ENCODE assay signal across 26 cellular contexts in genomic region chr2:15251753-15252152, GRCh38.
DNase-seq lines count a peak whose midpoint lies in the region; ATAC-seq, FAIRE-seq and TF ChIP-seq lines count a peak whose summit lies in the region.
"Had no signal": no experiment of that assay in that cellular context is flagged by ENCODE, and none has a peak within 500 bp of the region (broad histone marks: within the 10 kb centered on the region; RNA-seq: fewer than 3 reads in every experiment).

No MANE protein-coding gene starts in this region.

- H4K20me1 ChIP-seq in K562 (replicated peaks; ENCODE audit: control insufficient read depth, insufficient read depth, low read length): peaks cover 7% of the 10 kb centered on the region; the same call in 1 of the 2 replicates
- H4K20me1 ChIP-seq: BLaER1 had no signal

- WGBS in K562 (ENCODE audit: insufficient coverage, low coverage, missing lambda C conversion rate): 94% methylated on average over 3 of the region's 3 CpGs
- no CpG with 5 or more reads among the region's 3 CpGs for WGBS in trophoblast cell (ENCODE audit: extremely low coverage, insufficient coverage, insufficient read length)

- H3K9ac ChIP-seq in K562 (ENCODE audit: insufficient read depth in 1 of 2, low read depth in 2 of 2, low read length in 2 of 2) (no peak overlapping the region), trophoblast cell (ENCODE audit: low read length) (no peak overlapping the region)
- H3K9ac ChIP-seq: BLaER1 had no signal

- FAIRE-seq in K562 (lab: Jason Lieb, UNC): no peak
- FAIRE-seq: A204.1, GM12878, GM12892, GM18507 had no signal

- no peak for TF ChIP-seq RAD21 in K562 (CRISPR knock-in tag; conservative IDR thresholded peaks at IDR 0.05 in 1 of 2, IDR thresholded peaks at IDR 0.05 in 1 of 2)

- no peak overlapping the region for H3K4me3 ChIP-seq in K562
- H3K4me3 ChIP-seq in trophoblast cell (ENCODE audit: low read depth, low read length): no peak overlapping the region
- H3K4me3 ChIP-seq: BLaER1, GM12878 had no signal

- no peaks in the 10 kb centered on the region for H3K79me1 ChIP-seq in trophoblast cell (ENCODE audit: low read length)

- H3K4me3 Mint-ChIP-seq in activated T-helper 17 cell treated with anti-CD3 and anti-CD28 coated beads, Interleukin-2, amount 50 U/mL, for 72 hours: no peak overlapping the region
- H3K4me3 Mint-ChIP-seq: CD14-positive monocyte; CD4-positive, alpha-beta memory T cell; CD4-positive, CD25-positive, alpha-beta regulatory T cell; CD8-positive, alpha-beta memory T cell had no signal

- no peak overlapping the region for H2AK5ac ChIP-seq in trophoblast cell (ENCODE audit: low read length)

- H3K27me3 ChIP-seq in K562 (ENCODE audit: control insufficient read depth in 2 of 2, insufficient read depth in 2 of 2, low read length in 2 of 2): no peaks in the 10 kb centered on the region
- H3K27me3 ChIP-seq in trophoblast cell (ENCODE audit: insufficient read depth, low read length): no peaks in the 10 kb centered on the region
- H3K27me3 ChIP-seq: BE2C, BLaER1 had no signal

- H3K23ac ChIP-seq in trophoblast cell (ENCODE audit: low read length): peak overlapping the region; percentile 13

- TF ChIP-seq POLR2A in K562 (conservative IDR thresholded peaks at IDR 0.05): no peak

- intact Hi-C loops in K562 (cut with micrococcal nuclease): no loop called here

- ATAC-seq in K562: no peak
- no peak for ATAC-seq in activated T-helper 17 cell treated with anti-CD3 and anti-CD28 coated beads, Interleukin-2, amount 50 U/mL, for 72 hours (replicated peaks)
- ATAC-seq: GM12878 had no signal

- H2AFZ ChIP-seq in K562 (ENCODE audit: low read depth, low read length): no peak overlapping the region
- no peak overlapping the region for H2AFZ ChIP-seq in trophoblast cell (ENCODE audit: insufficient read depth, low read length, poor library complexity)

- DNase-seq in EH (ENCODE audit: low read depth): peak; percentile 6
- no peak for DNase-seq in K562 (ENCODE audit: extremely low read depth in 1 of 4, low spot score in 3 of 4)
- DNase-seq in trophoblast cell: peak; percentile 73 to 88
- no peak for DNase-seq in G401 (ENCODE audit: low spot score)
- no peak for DNase-seq in amniotic stem cell (lab: John Stamatoyannopoulos, UW)
- DNase-seq: 8988T; ACHN; BE2C; C1 segment of cervical spinal cord; CD4-positive, alpha-beta memory T cell; CD4-positive, CD25-positive, alpha-beta regulatory T cell; CD8-positive, alpha-beta memory T cell; COR-L47; DMS 273 treated with DMSO at 0.1 percent for 48 hours; DMS153; DMS53; DMS79; DND-41; GDM1 had no signal

- peaks cover 16% of the 10 kb centered on the region for H3K36me3 Mint-ChIP-seq in activated T-helper 17 cell treated with anti-CD3 and anti-CD28 coated beads, Interleukin-2, amount 50 U/mL, for 72 hours (ENCODE audit: low read depth)

- POLR2A ChIA-PET in K562 (lab: Yijun Ruan, JAX): interaction anchor here (1.1 kb wide), 1 partner anchor 11 kb away, joined by 3 read pairs; no protein-coding TSS in a partner anchor

- no peak overlapping the region for H4K12ac ChIP-seq in trophoblast cell (ENCODE audit: low read depth, low read length)

- H2BK5ac ChIP-seq in trophoblast cell (ENCODE audit: low read depth, low read length, poor library complexity): no peak overlapping the region

- no peak overlapping the region for H3K4ac ChIP-seq in trophoblast cell (ENCODE audit: low read depth, low read length)

- H3K9me3 ChIP-seq in K562 (replicated peaks; ENCODE audit: control insufficient read depth, insufficient read depth, low read depth, low read length): no peaks in the 10 kb centered on the region
- H3K9me3 ChIP-seq in trophoblast cell (ENCODE audit: insufficient read depth, low read depth, low read length): no peaks in the 10 kb centered on the region
- H3K9me3 ChIP-seq: BE2C had no signal

- H3K18ac ChIP-seq in trophoblast cell (ENCODE audit: low read length): no peak overlapping the region

- no peak overlapping the region for H4K91ac ChIP-seq in trophoblast cell (ENCODE audit: low read depth, low read length)

- H3K14ac ChIP-seq in trophoblast cell (ENCODE audit: low read length): no peak overlapping the region

- no peaks in the 10 kb centered on the region for H3K4me1 Mint-ChIP-seq in activated T-helper 17 cell treated with anti-CD3 and anti-CD28 coated beads, Interleukin-2, amount 50 U/mL, for 72 hours

- no TSS peak for BruUV-seq in K562 (replicated peaks; lab: Mats Ljungman, UMichigan)

- CTCF ChIA-PET in K562 (lab: Yijun Ruan, JAX; ENCODE audit: low intra/inter-chr PET ratio): no interaction called here

- H3K9me1 ChIP-seq in K562 (ENCODE audit: control insufficient read depth, insufficient read depth, low read length): no peaks in the 10 kb centered on the region

- in situ Hi-C loops in K562 (cut with MboI): no loop called here
- in situ Hi-C loops in G401 (cut with HindIII; ENCODE audit: low sequenced_read_pairs): no loop called here

- no peak overlapping the region for H2BK120ac ChIP-seq in trophoblast cell (ENCODE audit: insufficient read depth, low read length, poor library complexity)

- H3K9me3 Mint-ChIP-seq in activated T-helper 17 cell treated with anti-CD3 and anti-CD28 coated beads, Interleukin-2, amount 50 U/mL, for 72 hours: no peaks in the 10 kb centered on the region

- H3K36me3 ChIP-seq in K562 (ENCODE audit: control insufficient read depth, insufficient read depth, low read length) (peaks cover 7% of the 10 kb centered on the region; the same call in 1 of the 3 replicates), trophoblast cell (ENCODE audit: control insufficient read depth in 1 of 2, insufficient read depth in 2 of 2, low read length in 2 of 2) (no peaks in the 10 kb centered on the region)
- H3K36me3 ChIP-seq: BE2C had no signal

- H3K27ac ChIP-seq in K562 (ENCODE audit: extremely low read depth, low read depth, low read length): no peak overlapping the region
- H3K27ac ChIP-seq in trophoblast cell (ENCODE audit: low read depth, low read length): no peak overlapping the region
- H3K27ac ChIP-seq: BLaER1 had no signal

- no peak overlapping the region for H3K27ac Mint-ChIP-seq in activated T-helper 17 cell treated with anti-CD3 and anti-CD28 coated beads, Interleukin-2, amount 50 U/mL, for 72 hours
- H3K27ac Mint-ChIP-seq: CD14-positive monocyte; CD4-positive, alpha-beta memory T cell; CD4-positive, CD25-positive, alpha-beta regulatory T cell; CD8-positive, alpha-beta memory T cell had no signal

- no peak overlapping the region for H3K4me2 ChIP-seq in K562 (ENCODE audit: insufficient read depth, low read length)
- H3K4me2 ChIP-seq in trophoblast cell (ENCODE audit: low read length): no peak overlapping the region
- H3K4me2 ChIP-seq: BLaER1 had no signal

- H3K4me1 ChIP-seq in K562 (replicated peaks in 1 of 2; ENCODE audit: control insufficient read depth in 2 of 2, insufficient read depth in 2 of 2, low read length in 2 of 2) (peaks cover 10 to 16% of the 10 kb centered on the region in 2 experiments; a peak in 3 of 5 replicates), trophoblast cell (ENCODE audit: control insufficient read depth in 1 of 2, insufficient read depth in 2 of 2, low read length in 2 of 2) (no peaks in the 10 kb centered on the region)
- H3K4me1 ChIP-seq: BE2C, BLaER1 had no signal

- TF ChIP-seq CTCF in K562 (IDR thresholded peaks at IDR 0.05 in 2 of 3, conservative IDR thresholded peaks at IDR 0.05 in 1 of 3; ENCODE audit: insufficient read depth in 2 of 3, low read depth in 1 of 3, low read length in 3 of 3): no peak

- no peak for TF ChIP-seq EP300 in K562 (IDR thresholded peaks at IDR 0.05; ENCODE audit: low read length)

- no peak overlapping the region for H4K8ac ChIP-seq in trophoblast cell (ENCODE audit: low read depth, low read length)

- no peaks in the 10 kb centered on the region for H3K27me3 Mint-ChIP-seq in activated T-helper 17 cell treated with anti-CD3 and anti-CD28 coated beads, Interleukin-2, amount 50 U/mL, for 72 hours
- H3K27me3 Mint-ChIP-seq: CD4-positive, alpha-beta memory T cell; CD4-positive, CD25-positive, alpha-beta regulatory T cell; CD8-positive, alpha-beta memory T cell had no signal

- H2BK12ac ChIP-seq in trophoblast cell (ENCODE audit: low read length): no peak overlapping the region

- H3K79me2 ChIP-seq in K562 (ENCODE audit: control insufficient read depth, insufficient read depth, low read length): no peaks in the 10 kb centered on the region; the same call in 1 of the 3 replicates
- H3K79me2 ChIP-seq in trophoblast cell (ENCODE audit: control insufficient read depth, insufficient read depth, low read length, poor library complexity): no peaks in the 10 kb centered on the region

TF ChIP-seq in K562, 482 proteins besides CTCF, POLR2A, EP300 and RAD21 (continues in another document):
- TF ChIP-seq ZNF175 (CRISPR knock-in tag; IDR thresholded peaks at IDR 0.05; ENCODE audit: low read depth) (peak; percentile 48; the same call in 1 of the 2 replicates), ZNF280A (IDR thresholded peaks at IDR 0.05; ENCODE audit: low read depth, partially characterized antibody) (no peak), SNAPC5 (CRISPR knock-in tag; IDR thresholded peaks at IDR 0.05) (no peak), HIVEP1 (CRISPR knock-in tag; IDR thresholded peaks at IDR 0.05) (no peak), TEAD1 (CRISPR knock-in tag; IDR thresholded peaks at IDR 0.05) (peak in 1 of 2 experiments; percentile 50; a peak in 1 of 4 replicates), ZNF830 (CRISPR knock-in tag; IDR thresholded peaks at IDR 0.05) (no peak), SMARCC2 (IDR thresholded peaks at IDR 0.05; ENCODE audit: low read depth) (no peak), ZNF41 (CRISPR knock-in tag; conservative IDR thresholded peaks at IDR 0.05) (0 out of 2 replicates have a peak, but pooled peaks have one; percentile 66), FOS (IDR thresholded peaks at IDR 0.05; ENCODE audit: extremely low read depth, insufficient read length) (no peak)

Comparison
In these comparisons a context has a peak if more than half of its experiments do, and no peak if none do; other contexts are left out.
1. DNase-seq: peak in EH (single experiment) and trophoblast cell (2 of 2); none in K562 (0 of 4), G401 (single experiment) and amniotic stem cell (single experiment).